In genomic region chr21:15624646-15625045, GRCh38 we compare ENCODE assay signal across 31 cellular contexts.
"Had no signal": no experiment of that assay in that cellular context is flagged by ENCODE, and none has a peak within 500 bp of the region (broad histone marks: within the 10 kb centered on the region; RNA-seq: fewer than 3 reads in every experiment).

No MANE protein-coding gene starts in this region.

- H3K27ac ChIP-seq: body of pancreas, cardiac muscle cell, coronary artery, dorsolateral prefrontal cortex, esophagus squamous epithelium, WERI-Rb-1 had no signal

- ATAC-seq: activated CD4-positive, CD25-positive, alpha-beta regulatory T cell treated with anti-CD3 and anti-CD28 coated beads, Interleukin-2, amount 50 U/mL, for 24 hours; activated CD8-positive, alpha-beta T cell treated with anti-CD3 and anti-CD28 coated beads for 36 hours; activated T-cell treated with anti-CD3 and anti-CD28 coated beads, Interleukin-2, amount 50 U/mL, for 4 hours; activated T-helper 17 cell treated with anti-CD3 and anti-CD28 coated beads, Interleukin-2, amount 50 U/mL, for 72 hours; body of pancreas; T-helper 17 cell had no signal

- DNase-seq: activated B cell treated with CpG ODN at 0.5 μM for 24 hours; activated CD4-positive, alpha-beta T cell treated with anti-CD3 and anti-CD28 coated beads for 48 hours; activated CD4-positive, alpha-beta T cell treated with anti-CD3 and anti-CD28 coated beads, Interleukin-2, amount 50 U/mL, for 1 hour; activated CD4-positive, alpha-beta T cell treated with anti-CD3 and anti-CD28 coated beads, Interleukin-2, amount 50 U/mL, for 48 hours; activated CD8-positive, alpha-beta memory T cell treated with anti-CD3 and anti-CD28 coated beads for 24 hours; activated CD8-positive, alpha-beta T cell treated with anti-CD3 and anti-CD28 coated beads for 36 hours; activated effector memory CD4-positive, alpha-beta T cell treated with Interleukin-2 at 50 U/mL for 16 hours; activated gamma-delta T cell treated with Interleukin-2 at 50 U/mL for 16 hours; activated naive CD4-positive, alpha-beta T cell treated with anti-CD3 and anti-CD28 coated beads, Interleukin-2, amount 50 U/mL, for 16 hours; activated naive CD4-positive, alpha-beta T cell treated with Interleukin-2 at 50 U/mL for 16 hours; activated T-cell treated with anti-CD3 and anti-CD28 coated beads, Interleukin-2, amount 50 U/mL, for 4 hours; amygdala; aorta; body of pancreas; central memory CD4-positive, alpha-beta T cell; cerebellar nuclear complex; dorsolateral prefrontal cortex; effector memory CD4-positive, alpha-beta T cell; endodermal cell; esophagus squamous epithelium; T-helper 1 cell; T-helper 17 cell; T1000; WERI-Rb-1 had no signal

- H3K27me3 ChIP-seq: body of pancreas, cardiac muscle cell, dorsolateral prefrontal cortex, esophagus squamous epithelium had no signal

- H3K27me3 Mint-ChIP-seq: activated naive CD8-positive, alpha-beta T cell; dendritic cell treated with granulocyte-macrophage colony-stimulating factor and Interleukin-4, amounts not matched to agents 40 ng/mL and 50 ng/mL, for 4 days had no signal

- H3K36me3 ChIP-seq: cardiac muscle cell, esophagus squamous epithelium, WERI-Rb-1 had no signal

- H3K9me3 ChIP-seq: body of pancreas, esophagus squamous epithelium had no signal

- H3K9me3 Mint-ChIP-seq: activated B cell treated with CpG ODN at 0.5 μM for 24 hours; activated CD8-positive, alpha-beta T cell treated with anti-CD3 and anti-CD28 coated beads for 36 hours; activated T-cell treated with anti-CD3 and anti-CD28 coated beads, Interleukin-2, amount 50 U/mL, for 4 hours; activated T-helper 17 cell treated with anti-CD3 and anti-CD28 coated beads, Interleukin-2, amount 50 U/mL, for 72 hours; dendritic cell treated with granulocyte-macrophage colony-stimulating factor and Interleukin-4, amounts not matched to agents 40 ng/mL and 50 ng/mL, for 4 days; endodermal cell; T-helper 2 cell treated with Interferon-gamma antibody and Interleukin-4, amounts not matched to agents 5 μg/mL and 100 μg/mL, for 36 hours had no signal

- H3K4me3 Mint-ChIP-seq: activated B cell treated with CpG ODN at 0.5 μM for 24 hours; activated CD8-positive, alpha-beta T cell treated with anti-CD3 and anti-CD28 coated beads for 36 hours; activated naive CD8-positive, alpha-beta T cell; activated T-cell treated with anti-CD3 and anti-CD28 coated beads, Interleukin-2, amount 50 U/mL, for 4 hours; activated T-helper 17 cell treated with anti-CD3 and anti-CD28 coated beads, Interleukin-2, amount 50 U/mL, for 72 hours; dendritic cell treated with granulocyte-macrophage colony-stimulating factor and Interleukin-4, amounts not matched to agents 40 ng/mL and 50 ng/mL, for 4 days; endodermal cell; T-helper 17 cell; T-helper 2 cell treated with Interferon-gamma antibody and Interleukin-4, amounts not matched to agents 5 μg/mL and 100 μg/mL, for 36 hours had no signal

- H3K4me1 ChIP-seq: body of pancreas, esophagus squamous epithelium had no signal

- H3K4me3 ChIP-seq: body of pancreas, cardiac muscle cell, coronary artery, dorsolateral prefrontal cortex, esophagus squamous epithelium had no signal

- H3K27ac Mint-ChIP-seq: activated B cell treated with CpG ODN at 0.5 μM for 24 hours; activated CD8-positive, alpha-beta T cell treated with anti-CD3 and anti-CD28 coated beads for 36 hours; activated naive CD8-positive, alpha-beta T cell; activated T-helper 17 cell treated with anti-CD3 and anti-CD28 coated beads, Interleukin-2, amount 50 U/mL, for 72 hours; dendritic cell treated with granulocyte-macrophage colony-stimulating factor and Interleukin-4, amounts not matched to agents 40 ng/mL and 50 ng/mL, for 4 days; endodermal cell; T-helper 17 cell; T-helper 2 cell treated with Interferon-gamma antibody and Interleukin-4, amounts not matched to agents 5 μg/mL and 100 μg/mL, for 36 hours had no signal

- H3K36me3 Mint-ChIP-seq: activated naive CD8-positive, alpha-beta T cell had no signal

- H3K4me1 Mint-ChIP-seq: activated B cell treated with CpG ODN at 0.5 μM for 24 hours; activated T-helper 17 cell treated with anti-CD3 and anti-CD28 coated beads, Interleukin-2, amount 50 U/mL, for 72 hours; T-helper 17 cell had no signal
